In the genomic region with DNA sequence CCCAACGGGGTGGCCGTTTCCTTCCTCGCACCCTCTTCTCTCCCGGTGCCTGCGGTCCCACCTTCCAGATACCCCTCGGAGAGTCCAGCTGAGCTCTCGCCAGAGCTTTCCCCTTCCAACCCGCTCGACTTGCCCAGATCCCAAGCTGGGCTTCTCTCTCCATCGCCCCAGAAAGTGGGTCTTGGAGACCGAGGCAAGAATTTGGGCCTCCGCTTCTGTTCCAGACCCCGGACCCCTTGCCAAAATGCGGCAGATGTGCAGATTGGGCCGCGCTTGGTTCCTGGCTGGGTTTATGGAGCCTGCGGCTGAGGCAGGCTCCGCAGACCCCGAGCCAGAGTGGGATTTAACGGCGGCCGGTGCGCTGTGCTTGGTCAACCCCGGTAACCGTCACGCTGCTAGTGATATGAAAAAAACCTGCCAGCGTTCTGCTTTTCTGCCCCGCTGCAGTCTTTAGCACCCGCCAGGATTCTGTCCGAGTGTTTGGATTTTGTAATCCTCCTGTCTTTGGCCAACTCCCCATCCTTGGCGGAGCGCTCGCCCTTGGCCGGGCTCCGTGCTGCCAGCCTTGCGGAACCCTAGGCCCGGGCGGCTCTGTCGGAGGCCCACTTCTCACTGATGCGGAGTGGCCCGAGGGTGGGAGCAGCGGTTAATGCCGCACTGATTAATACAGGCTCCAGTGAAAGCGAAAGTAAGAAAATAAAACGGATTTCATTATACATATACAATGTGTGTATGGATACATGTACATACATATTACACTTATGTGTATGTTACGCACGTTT, we compare ENCODE assay signal across 9 cellular contexts. TPM values are rescaled to one million over a fixed set of nuclear protein-coding genes. Genes with fewer than 3 reads are reported as not detected.
DNase-seq lines count a peak whose midpoint lies in the region; FAIRE-seq and TF ChIP-seq lines count a peak whose summit lies in the region.
"Had no signal": no experiment of that assay in that cellular context is flagged by ENCODE, and none has a peak within 500 bp of the region (broad histone marks: within the 10 kb centered on the region; RNA-seq: fewer than 3 reads in every experiment).

No MANE protein-coding gene starts in this region.

- TF ChIP-seq CTCF in GM12865 (IDR thresholded peaks at IDR 0.05; ENCODE audit: insufficient read depth, low read depth, low read length, missing control alignments) (no peak), D721Med (IDR thresholded peaks at IDR 0.05; ENCODE audit: insufficient read depth, missing control alignments) (no peak)

- H3K9me3 Mint-ChIP-seq in T-helper 2 cell treated with Interferon-gamma antibody and Interleukin-4, amounts not matched to agents 5 μg/mL and 100 μg/mL, for 36 hours, result peaks cover 20% of the 10 kb centered on the region

- peak overlapping the region; percentile 72 for H3K4me3 ChIP-seq in GM12865 (ENCODE audit: low read depth, low read length)
- peak overlapping the region; percentile 17 to 83 for H3K4me3 ChIP-seq in small intestine (ENCODE audit: low read depth in 1 of 2, low read length in 2 of 2)

- peaks cover 13% of the 10 kb centered on the region for H3K27me3 Mint-ChIP-seq in T-helper 2 cell treated with Interferon-gamma antibody and Interleukin-4, amounts not matched to agents 5 μg/mL and 100 μg/mL, for 36 hours (ENCODE audit: low read depth)

- WGBS in small intestine, 3 donors, result 1 to 2% (median 1%) methylated on average over 45 to 47 of the region's 47 CpGs

- DNase-seq in GM12865 (ENCODE audit: low read depth) (peak; percentile 44), HTR-8/SVneo (ENCODE audit: insufficient read length, low spot score) (peak; percentile 28), brain pericyte (ENCODE audit: low read depth, low spot score) (peak; percentile 2), iPS-NIHi7 (ENCODE audit: extremely low spot score) (peak; percentile 40), small intestine (peak; percentile 17), SW480 (ENCODE audit: low spot score) (no peak), D721Med (ENCODE audit: insufficient read length, low spot score) (no peak)
- peak; percentile 56 for DNase-seq in T-helper 2 cell treated with Interferon-gamma antibody and Interleukin-4, amounts not matched to agents 5 μg/mL and 100 μg/mL, for 36 hours (ENCODE audit: low spot score)

- H3K36me3 Mint-ChIP-seq in T-helper 2 cell treated with Interferon-gamma antibody and Interleukin-4, amounts not matched to agents 5 μg/mL and 100 μg/mL, for 36 hours (ENCODE audit: low read depth), result peaks cover 32% of the 10 kb centered on the region

- peaks cover 47% of the 10 kb centered on the region for H3K4me1 Mint-ChIP-seq in T-helper 2 cell treated with Interferon-gamma antibody and Interleukin-4, amounts not matched to agents 5 μg/mL and 100 μg/mL, for 36 hours (ENCODE audit: low read depth)

- H3K4me1 ChIP-seq in small intestine (ENCODE audit: control insufficient read depth in 2 of 2, insufficient read depth in 1 of 2, low read depth in 1 of 2, low read length in 1 of 2), result no peaks in the 10 kb centered on the region

- H3K36me3 ChIP-seq in small intestine (ENCODE audit: control insufficient read depth in 2 of 2, insufficient read depth in 2 of 2, low read length in 2 of 2), result no peaks in the 10 kb centered on the region

- FAIRE-seq in HTR-8/SVneo (lab: Jason Lieb, UNC) (no peak), small intestine (lab: Jason Lieb, UNC) (no peak), D721Med (lab: Jason Lieb, UNC) (no peak)

- H3K27ac ChIP-seq in small intestine (ENCODE audit: low read depth in 1 of 2, low read length in 1 of 2), result peak overlapping the region; percentile 85 to 89
- H3K27ac ChIP-seq: epithelial cell of prostate had no signal

- H3K4me3 Mint-ChIP-seq in T-helper 2 cell treated with Interferon-gamma antibody and Interleukin-4, amounts not matched to agents 5 μg/mL and 100 μg/mL, for 36 hours, result peak overlapping the region; percentile 99

- H3K27ac Mint-ChIP-seq in T-helper 2 cell treated with Interferon-gamma antibody and Interleukin-4, amounts not matched to agents 5 μg/mL and 100 μg/mL, for 36 hours, result peak overlapping the region; percentile 97

- no peaks in the 10 kb centered on the region for H3K9me3 ChIP-seq in small intestine (ENCODE audit: control insufficient read depth, low read depth)

- H3K27me3 ChIP-seq in small intestine (ENCODE audit: control insufficient read depth in 2 of 2, insufficient read depth in 2 of 2, low read length in 2 of 2), result no peaks in the 10 kb centered on the region

RNA-seq across cellular contexts. Expression of gene SLFN11, which starts 0.8 kb away (rescaled TPM):
- 1 to 10 TPM in 2 of 3 donors, under 1 TPM in 1; 0.22 to 3.2 (median 2.9) TPM for polyA plus RNA-seq in small intestine

RNA-seq across cellular contexts. Expression of gene SLFN12, which starts 58.1 kb away (rescaled TPM):
- polyA plus RNA-seq in small intestine, result 1 to 10 TPM in 2 of 3 donors, under 1 TPM in 1; 0.76 to 1.8 (median 1.6) TPM

Comparison
In these comparisons a context has a peak if more than half of its experiments do, and no peak if none do; other contexts are left out.
1. DNase-seq: peak in GM12865 (single experiment), HTR-8/SVneo (single experiment), T-helper 2 cell treated with Interferon-gamma antibody and Interleukin-4, amounts not matched to agents 5 μg/mL and 100 μg/mL, for 36 hours (single experiment), brain pericyte (single experiment), iPS-NIHi7 (single experiment) and small intestine (single experiment); none in SW480 (single experiment) and D721Med (single experiment).